25 cellular contexts compared by ENCODE assay signal in the genomic region with DNA sequence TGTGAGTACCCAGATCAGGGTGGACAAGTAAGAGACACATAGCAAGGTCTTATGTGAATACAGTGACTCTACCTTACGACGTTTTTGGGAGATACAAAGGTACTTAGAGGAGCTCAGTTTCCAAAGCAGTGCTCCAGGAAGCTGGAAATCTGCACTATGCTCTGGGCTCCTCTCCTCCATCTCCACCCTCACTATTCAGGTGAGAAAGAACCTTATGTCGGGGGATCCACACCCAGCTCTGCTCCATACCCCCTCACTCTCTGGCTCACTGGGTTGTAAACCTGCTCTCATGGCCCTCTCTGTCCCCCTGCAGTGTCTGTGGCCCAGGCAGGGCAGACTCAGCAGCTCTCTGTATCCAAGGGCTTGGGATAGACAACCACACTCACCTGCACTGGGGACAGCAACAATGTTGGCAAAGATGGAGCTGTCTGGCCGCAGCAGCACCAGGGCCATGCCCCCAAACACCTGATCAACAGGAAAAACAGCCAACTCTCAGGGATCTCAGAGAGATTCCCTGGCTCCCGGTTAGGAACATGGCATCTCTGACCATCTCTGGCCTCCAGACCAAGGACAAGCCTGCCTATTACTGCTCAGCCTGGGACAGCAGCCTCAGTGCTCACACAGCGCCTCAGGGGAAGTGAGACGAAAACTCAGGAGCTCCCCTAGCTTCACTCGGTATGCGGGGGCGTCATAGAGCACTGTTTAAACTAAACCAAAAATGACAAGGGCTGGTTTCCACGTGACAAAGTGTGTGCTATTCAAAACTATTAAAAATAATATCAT.
DNase-seq lines count a peak whose midpoint lies in the region; ATAC-seq, FAIRE-seq and TF ChIP-seq lines count a peak whose summit lies in the region.
"Had no signal": no experiment of that assay in that cellular context is flagged by ENCODE, and none has a peak within 500 bp of the region (broad histone marks: within the 10 kb centered on the region; RNA-seq: fewer than 3 reads in every experiment).

No MANE protein-coding gene starts in this region.

- DNase-seq in GM06990 (ENCODE audit: extremely low read depth, insufficient read length) = peak; percentile 37
- no peak for DNase-seq in GM18507 (ENCODE audit: extremely low spot score, insufficient read length, low read depth)
- peak; percentile 85 for DNase-seq in Karpas-422
- DNase-seq in memory B cell (ENCODE audit: low spot score in 2 of 2) = no peak
- DNase-seq in amniotic stem cell (lab: John Stamatoyannopoulos, UW) = no peak
- DNase-seq in HuH-7.5 (ENCODE audit: low spot score) = no peak
- no peak for DNase-seq in superior temporal gyrus (ENCODE audit: extremely low spot score)
- DNase-seq in transverse colon = no peak
- DNase-seq: activated CD4-positive, alpha-beta T cell treated with anti-CD3 and anti-CD28 coated beads for 4 hours; activated naive CD8-positive, alpha-beta T cell treated with anti-CD3 and anti-CD28 coated beads, Interleukin-2, amount 10 ng/mL, durations not matched to agents 7 days and 5 days; body of pancreas; glutamatergic neuron; left colon; NCI-H1105; posterior cingulate gyrus; SW 1271 had no signal

- intact Hi-C loops in transverse colon (cut with DNase I; ENCODE audit: low total_unique reads) = no loop called here

- H3K27me3 ChIP-seq in GM06990 (replicated peaks; ENCODE audit: control insufficient read depth, insufficient read depth, low read length) (no peaks in the 10 kb centered on the region), Karpas-422 (ENCODE audit: low read length) (no peaks in the 10 kb centered on the region), transverse colon (peaks cover 4% of the 10 kb centered on the region)
- H3K27me3 ChIP-seq: body of pancreas had no signal

- no peaks in the 10 kb centered on the region for H4K20me1 ChIP-seq in Karpas-422 (ENCODE audit: insufficient read depth, low read depth, low read length)

- TF ChIP-seq POLR2A in transverse colon (IDR thresholded peaks at IDR 0.05) = no peak

- H3K9me3 Mint-ChIP-seq in memory B cell = peaks cover 3% of the 10 kb centered on the region
- H3K9me3 Mint-ChIP-seq: activated naive CD8-positive, alpha-beta T cell treated with anti-CD3 and anti-CD28 coated beads, Interleukin-2, amount 10 ng/mL, durations not matched to agents 7 days and 5 days; activated T-helper 2 cell treated with anti-CD3 and anti-CD28 coated beads, Interferon-gamma antibody, Interleukin-2, Interleukin-4, amounts not matched to agents 10 μg/mL and 5 μg/mL and 100 μg/mL, durations not matched to agents 14 hours and 24 hours and 36 hours; mesothelial cell of epicardium; nephron had no signal

- H3K27ac Mint-ChIP-seq in memory B cell = peak overlapping the region; percentile 88
- H3K27ac Mint-ChIP-seq: activated naive CD8-positive, alpha-beta T cell treated with anti-CD3 and anti-CD28 coated beads, Interleukin-2, amount 10 ng/mL, durations not matched to agents 7 days and 5 days; activated T-helper 2 cell treated with anti-CD3 and anti-CD28 coated beads, Interferon-gamma antibody, Interleukin-2, Interleukin-4, amounts not matched to agents 10 μg/mL and 5 μg/mL and 100 μg/mL, durations not matched to agents 14 hours and 24 hours and 36 hours; mesothelial cell of epicardium; nephron had no signal

- H3K27ac ChIP-seq in Karpas-422 (ENCODE audit: low read length) (peak overlapping the region; percentile 97), transverse colon (no peak overlapping the region)
- H3K27ac ChIP-seq: body of pancreas, C4-2B, thoracic aorta had no signal

- no peaks in the 10 kb centered on the region for H3K27me3 Mint-ChIP-seq in memory B cell

- WGBS in transverse colon (ENCODE audit: low coverage in 1 of 2), 2 donors = 68 to 70% methylated on average over 4 to 10 of the region's 11 CpGs

- H3K4me1 ChIP-seq in Karpas-422 (ENCODE audit: low read length) (peaks cover 93% of the 10 kb centered on the region), transverse colon (no peaks in the 10 kb centered on the region)
- H3K4me1 ChIP-seq: body of pancreas had no signal

- H3K4me2 ChIP-seq in Karpas-422 (ENCODE audit: low read depth, low read length, poor library complexity, severe bottlenecking) = peak overlapping the region; percentile 85

- H3K9me3 ChIP-seq in Karpas-422 (ENCODE audit: low read length) (no peaks in the 10 kb centered on the region), transverse colon (no peaks in the 10 kb centered on the region)
- H3K9me3 ChIP-seq: body of pancreas, thoracic aorta had no signal

- FAIRE-seq in GM18507 (lab: Jason Lieb, UNC) = peak; percentile 73
- FAIRE-seq: G401.6, H1, TTC549 had no signal

- in situ Hi-C loops in transverse colon (cut with MboI; ENCODE audit: low pct_ligation_motif_present in 1 of 4, low pct_unique_long_range_greater_than_20kb in 1 of 4, low sequenced_read_pairs in 3 of 4) = no loop called here

- no peak overlapping the region for H2AFZ ChIP-seq in Karpas-422 (ENCODE audit: low read length)

- peak; percentile 79 for ATAC-seq in memory B cell (ENCODE audit: low read depth)
- ATAC-seq: body of pancreas, left colon, sciatic nerve had no signal

- H3K4me3 Mint-ChIP-seq in memory B cell = peak overlapping the region; percentile 87
- H3K4me3 Mint-ChIP-seq: activated naive CD8-positive, alpha-beta T cell treated with anti-CD3 and anti-CD28 coated beads, Interleukin-2, amount 10 ng/mL, durations not matched to agents 7 days and 5 days; mesothelial cell of epicardium; nephron had no signal

- H3K36me3 ChIP-seq in GM06990 (ENCODE audit: control insufficient read depth, insufficient read depth, low read length) (no peaks in the 10 kb centered on the region), Karpas-422 (ENCODE audit: insufficient read depth, low read length) (no peaks in the 10 kb centered on the region), transverse colon (no peaks in the 10 kb centered on the region)
- H3K36me3 ChIP-seq: thoracic aorta had no signal

- TF ChIP-seq CTCF in GM06990 (IDR thresholded peaks at IDR 0.05; ENCODE audit: insufficient read depth, low read length, poor library complexity, severe bottlenecking) (peak; percentile 23), transverse colon (IDR thresholded peaks at IDR 0.05) (no peak)

- H3K79me2 ChIP-seq in Karpas-422 (ENCODE audit: low read length) = peaks cover 26% of the 10 kb centered on the region; the same call in 1 of the 2 replicates

- peaks cover 3% of the 10 kb centered on the region for H3K36me3 Mint-ChIP-seq in memory B cell
- H3K36me3 Mint-ChIP-seq: activated naive CD8-positive, alpha-beta T cell treated with anti-CD3 and anti-CD28 coated beads, Interleukin-2, amount 10 ng/mL, durations not matched to agents 7 days and 5 days; mesothelial cell of epicardium had no signal

- H3K9me2 ChIP-seq in Karpas-422 (replicated peaks; ENCODE audit: insufficient read depth, low read length) = no peaks in the 10 kb centered on the region

- peak overlapping the region; percentile 52 for H3K4me3 ChIP-seq in GM06990 (replicated peaks; ENCODE audit: low read depth, low read length)
- peak overlapping the region; percentile 67 for H3K4me3 ChIP-seq in Karpas-422 (ENCODE audit: low read length)
- no peak overlapping the region for H3K4me3 ChIP-seq in transverse colon
- H3K4me3 ChIP-seq: body of pancreas, thoracic aorta had no signal

- peaks cover 60% of the 10 kb centered on the region for H3K4me1 Mint-ChIP-seq in memory B cell
- H3K4me1 Mint-ChIP-seq: mesothelial cell of epicardium, nephron had no signal

- no peak for TF ChIP-seq EP300 in transverse colon (IDR thresholded peaks at IDR 0.05; ENCODE audit: low read depth)

- peak overlapping the region; percentile 84 for H3K9ac ChIP-seq in Karpas-422 (ENCODE audit: low read length)

Comparison
In these comparisons a context has a peak if more than half of its experiments do, and no peak if none do; other contexts are left out.
1. DNase-seq: peak in GM06990 (single experiment) and Karpas-422 (single experiment); none in GM18507 (single experiment), memory B cell (0 of 2), amniotic stem cell (single experiment), HuH-7.5 (single experiment), superior temporal gyrus (single experiment) and transverse colon (single experiment).
2. H3K4me3 ChIP-seq: peak in GM06990 (single experiment) and Karpas-422 (single experiment); none in transverse colon (0 of 4).